Comparison of ENCODE assay signal across 9 cellular contexts in genomic region chr9:137607141-137607857, GRCh38. TPM values are rescaled to one million over a fixed set of nuclear protein-coding genes. Genes with fewer than 3 reads are reported as not detected.
DNase-seq lines count a peak whose midpoint lies in the region; TF ChIP-seq lines count a peak whose summit lies in the region.
"Had no signal": no experiment of that assay in that cellular context is flagged by ENCODE, and none has a peak within 500 bp of the region (broad histone marks: within the 10 kb centered on the region; RNA-seq: fewer than 3 reads in every experiment).

No MANE protein-coding gene starts in this region.

- H3K4me2 ChIP-seq in KMS-11: peak overlapping the region; percentile 96
- H3K4me2 ChIP-seq in mammary epithelial cell (ENCODE audit: insufficient read depth, low read depth, low read length): peak overlapping the region; percentile 94

- DNase-seq in BJ (ENCODE audit: low read depth) (no peak), mammary epithelial cell (no peak), NCI-H524 treated with DMSO at 0.1 percent for 48 hours (lab: John Stamatoyannopoulos, UW) (no peak), middle frontal gyrus (ENCODE audit: extremely low spot score, low spot score) (no peak), H4 (ENCODE audit: low spot score) (no peak)
- DNase-seq in activated CD4-positive, alpha-beta T cell treated with anti-CD3 and anti-CD28 coated beads, Interleukin-2, amount 50 U/mL, for 48 hours: no peak

- dilution Hi-C loops in mammary epithelial cell (cut with HindIII; ENCODE audit: low sequenced_read_pairs): no loop called here

- 68% methylated on average over 16 of the region's 17 CpGs for WGBS in mammary epithelial cell (ENCODE audit: low coverage, missing lambda C conversion rate)

- CTCF ChIA-PET in BJ (lab: Yijun Ruan, JAX): no interaction called here
- CTCF ChIA-PET in mammary epithelial cell (lab: Charles Lee; ENCODE audit: low non-redundant PET): no interaction called here

- H3K9me3 ChIP-seq in mammary epithelial cell (replicated peaks; ENCODE audit: insufficient read depth, low read length): no peaks in the 10 kb centered on the region
- no peaks in the 10 kb centered on the region for H3K9me3 ChIP-seq in mucosa of stomach (ENCODE audit: control insufficient read depth, low read length)
- H3K9me3 ChIP-seq: adrenal gland had no signal

- intact Hi-C loops in mammary epithelial cell (cut with micrococcal nuclease): no loop called here

- no peaks in the 10 kb centered on the region for H3K36me3 ChIP-seq in BJ (ENCODE audit: control insufficient read depth, insufficient read depth, low read length)
- H3K36me3 ChIP-seq in KMS-11 (ENCODE audit: insufficient read depth): no peaks in the 10 kb centered on the region
- no peaks in the 10 kb centered on the region for H3K36me3 ChIP-seq in mammary epithelial cell (ENCODE audit: insufficient read depth, low read length)
- H3K36me3 ChIP-seq in mucosa of stomach (ENCODE audit: control insufficient read depth, insufficient read depth, low read length): peaks cover 3% of the 10 kb centered on the region
- H3K36me3 ChIP-seq: adrenal gland had no signal

- H3K9ac ChIP-seq in KMS-11 (no peak overlapping the region), mammary epithelial cell (ENCODE audit: insufficient read depth, low read length) (peak overlapping the region; percentile 18), mucosa of stomach (ENCODE audit: low read length) (peak overlapping the region; percentile 80)

- no peak overlapping the region for H3K27ac ChIP-seq in KMS-11
- peak overlapping the region; percentile 53 for H3K27ac ChIP-seq in mammary epithelial cell (ENCODE audit: insufficient read depth, low read depth, low read length)

- H3K4me1 ChIP-seq in KMS-11 (ENCODE audit: low read depth, poor library complexity, severe bottlenecking): peaks cover 15% of the 10 kb centered on the region
- H3K4me1 ChIP-seq in mammary epithelial cell (ENCODE audit: insufficient read depth, low read length): peaks cover 39% of the 10 kb centered on the region
- H3K4me1 ChIP-seq in mucosa of stomach (ENCODE audit: control insufficient read depth, insufficient read depth, low read length): peaks cover 39% of the 10 kb centered on the region

- H2AFZ ChIP-seq in KMS-11 (ENCODE audit: low read depth): no peak overlapping the region
- no peak overlapping the region for H2AFZ ChIP-seq in mammary epithelial cell (ENCODE audit: low read depth, low read length)

- H3K27me3 ChIP-seq in BJ (ENCODE audit: control insufficient read depth, insufficient read depth, low read length) (no peaks in the 10 kb centered on the region; the same call in 1 of the 2 replicates), KMS-11 (ENCODE audit: insufficient read depth, low read depth) (peaks cover 7% of the 10 kb centered on the region; the same call in 1 of the 2 replicates), mammary epithelial cell (ENCODE audit: insufficient read depth, low read length) (no peaks in the 10 kb centered on the region), mucosa of stomach (ENCODE audit: control insufficient read depth, insufficient read depth, low read length) (no peaks in the 10 kb centered on the region)
- H3K27me3 ChIP-seq: adrenal gland had no signal

- POLR2A ChIA-PET in BJ (lab: Charles Lee): interaction anchor here (0.6 kb wide), 1 partner anchor 28 kb away, joined by 16 read pairs; no protein-coding TSS in a partner anchor

- H4K20me1 ChIP-seq in KMS-11 (ENCODE audit: insufficient read depth) (no peaks in the 10 kb centered on the region), mammary epithelial cell (ENCODE audit: insufficient read depth, low read length) (no peaks in the 10 kb centered on the region)

- BruUV-seq in mammary epithelial cell (replicated peaks; lab: Mats Ljungman, UMichigan): no TSS peak

- TF ChIP-seq CTCF in BJ (IDR thresholded peaks at IDR 0.05; ENCODE audit: insufficient read depth, low read depth, low read length): no peak
- no peak for TF ChIP-seq CTCF in KMS-11 (conservative IDR thresholded peaks at IDR 0.05; ENCODE audit: low read depth, low read length)
- no peak for TF ChIP-seq CTCF in mammary epithelial cell (conservative IDR thresholded peaks at IDR 0.05 in 1 of 2, IDR thresholded peaks at IDR 0.05 in 1 of 2; ENCODE audit: extremely low read depth in 1 of 2, insufficient read depth in 1 of 2, low read depth in 1 of 2, low read length in 2 of 2)

- in situ Hi-C loops in mammary epithelial cell (cut with MboI; ENCODE audit: low sequenced_read_pairs in 2 of 2): no loop called here

- H3K4me3 ChIP-seq in BJ (ENCODE audit: low read depth, low read length): peak overlapping the region; percentile 73; the same call in 1 of the 2 replicates
- no peak overlapping the region for H3K4me3 ChIP-seq in KMS-11 (IDR thresholded peaks at IDR 0.05; ENCODE audit: insufficient read depth, low read depth, low read length)
- H3K4me3 ChIP-seq in mammary epithelial cell (replicated peaks in 1 of 3; ENCODE audit: insufficient read depth in 1 of 3, low read depth in 2 of 3, low read length in 3 of 3): peak overlapping the region; percentile 56 to 81 (median 71)
- H3K4me3 ChIP-seq in mucosa of stomach (ENCODE audit: low read length): peak overlapping the region; percentile 75

- H3K79me2 ChIP-seq in KMS-11 (ENCODE audit: insufficient read depth, low read depth): no peaks in the 10 kb centered on the region
- H3K79me2 ChIP-seq in mammary epithelial cell (ENCODE audit: insufficient read depth, low read length): peaks cover 57% of the 10 kb centered on the region

RNA-seq across cellular contexts. Expression of gene ARRDC1, which starts 1.8 kb away (rescaled TPM):
- polyA plus RNA-seq in BJ (2011; rRNA removed): 22.0 and 46.1 TPM in 2 replicates
- polyA minus RNA-seq in BJ (2011; rRNA and poly(A)+ RNA removed): 17.2 and 31.7 TPM in 2 replicates
- 100 to 1,000 TPM in 1 of 2 donors, 10 to 100 TPM in 1; 35.0 to 153 TPM for total RNA-seq in mammary epithelial cell
- polyA plus RNA-seq in mammary epithelial cell: 146 TPM
- 137 TPM for polyA minus RNA-seq in mammary epithelial cell
- 11.6 and 26.5 TPM in 2 replicates for total RNA-seq in H4 (2014; rRNA removed; shearing (Covaris generic))

RNA-seq across cellular contexts. Expression of gene EHMT1, which starts 11.5 kb away (rescaled TPM):
- polyA plus RNA-seq in BJ (2011; rRNA removed): 18.1 and 23.3 TPM in 2 replicates
- polyA minus RNA-seq in BJ (2011; rRNA and poly(A)+ RNA removed): 52.4 and 53.0 TPM in 2 replicates
- total RNA-seq in mammary epithelial cell: 10 to 100 TPM; 55.0 to 83.4 TPM
- polyA plus RNA-seq in mammary epithelial cell: 30.8 TPM
- 57.6 TPM for polyA minus RNA-seq in mammary epithelial cell
- total RNA-seq in H4 (2014; rRNA removed; shearing (Covaris generic)): 18.6 and 19.5 TPM in 2 replicates

RNA-seq across cellular contexts. Expression of gene ZMYND19, which starts 17.0 kb away (rescaled TPM):
- polyA plus RNA-seq in BJ (2011; rRNA removed) (13.8 and 14.9 TPM in 2 replicates), mammary epithelial cell (41.5 TPM)
- polyA minus RNA-seq in BJ (2011; rRNA and poly(A)+ RNA removed): 8.1 and 10.2 TPM in 2 replicates
- 10 to 100 TPM; 10.2 to 48.0 TPM for total RNA-seq in mammary epithelial cell
- 30.2 TPM for polyA minus RNA-seq in mammary epithelial cell
- 21.3 and 26.8 TPM in 2 replicates for total RNA-seq in H4 (2014; rRNA removed; shearing (Covaris generic))

RNA-seq across cellular contexts. Expression of gene DPH7, which starts 28.6 kb away (rescaled TPM):
- polyA plus RNA-seq in BJ (2011; rRNA removed): 21.1 and 29.4 TPM in 2 replicates
- 9.0 and 15.6 TPM in 2 replicates for polyA minus RNA-seq in BJ (2011; rRNA and poly(A)+ RNA removed)
- total RNA-seq in mammary epithelial cell: 10 to 100 TPM; 25.0 to 41.4 TPM
- 26.8 TPM for polyA plus RNA-seq in mammary epithelial cell
- 31.9 TPM for polyA minus RNA-seq in mammary epithelial cell
- total RNA-seq in H4 (2014; rRNA removed; shearing (Covaris generic)): 15.3 and 16.1 TPM in 2 replicates

RNA-seq across cellular contexts. Expression of gene MRPL41, which starts 55.6 kb away (rescaled TPM):
- polyA plus RNA-seq in BJ (2011; rRNA removed) (19.8 and 28.7 TPM in 2 replicates), mammary epithelial cell (35.8 TPM)
- polyA minus RNA-seq in BJ (2011; rRNA and poly(A)+ RNA removed): 2.8 and 4.5 TPM in 2 replicates
- total RNA-seq in mammary epithelial cell: 10 to 100 TPM; 31.3 to 46.1 TPM
- polyA minus RNA-seq in mammary epithelial cell: 1.6 TPM
- total RNA-seq in H4 (2014; rRNA removed; shearing (Covaris generic)): 52.4 and 66.7 TPM in 2 replicates
